In genomic region chr6:169256518-169256917, GRCh38 we compare ENCODE assay signal across 10 cellular contexts.
"Had no signal": no experiment of that assay in that cellular context is flagged by ENCODE, and none has a peak within 500 bp of the region (broad histone marks: within the 10 kb centered on the region; RNA-seq: fewer than 3 reads in every experiment).

No MANE protein-coding gene starts in this region.

- H2AFZ ChIP-seq: GM23248, GM23338 had no signal

- H3K27ac Mint-ChIP-seq: GM23338, H9, HFFc6 had no signal

- H3K9me3 ChIP-seq: HAP-1 had no signal

- H3K4me2 ChIP-seq: GM23338 had no signal

- DNase-seq: GM23248, GOT3, H7, H9, HCEC 1CT, HFFc6 had no signal

- H3K27ac ChIP-seq: GM23248 had no signal

- H3K9ac ChIP-seq: GM23248 had no signal

- H3K36me3 ChIP-seq: HAP-1 had no signal

- H3K4me3 ChIP-seq: GM23248, GM23338, HAP-1 had no signal

- FAIRE-seq: H1, H54 had no signal

- H3K4me3 Mint-ChIP-seq: GM23338, H9, HFFc6 had no signal
